8 cellular contexts compared by ENCODE assay signal in the genomic region with DNA sequence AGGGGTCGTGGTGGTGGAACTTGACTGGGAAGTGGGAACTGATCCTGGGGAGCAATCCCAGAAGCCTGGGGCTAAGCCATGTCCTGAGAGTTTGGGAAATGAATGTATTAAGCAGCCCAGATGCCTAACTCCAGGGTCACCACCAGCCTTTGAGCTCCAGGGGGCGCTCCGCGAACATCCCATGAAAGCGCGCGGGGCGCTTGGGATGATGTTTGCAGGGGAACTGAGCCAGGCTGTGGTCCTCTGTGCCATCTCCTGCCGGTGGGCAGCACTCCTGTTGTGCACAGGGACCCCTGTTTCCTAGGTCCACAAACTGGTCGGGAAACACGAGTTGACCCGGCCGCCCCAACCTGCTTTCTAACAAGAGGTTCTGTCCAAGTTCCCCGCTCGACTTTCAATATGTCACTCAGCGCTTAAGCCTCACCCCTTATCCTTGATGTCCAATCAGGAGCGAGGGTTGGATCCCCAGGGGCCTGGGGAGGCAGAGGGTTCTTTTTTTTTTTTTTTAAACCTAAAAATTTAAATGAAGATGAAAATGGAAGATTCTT. TPM values are rescaled to one million over a fixed set of nuclear protein-coding genes. Genes with fewer than 3 reads are reported as not detected.
DNase-seq lines count a peak whose midpoint lies in the region; ATAC-seq and TF ChIP-seq lines count a peak whose summit lies in the region.

No MANE protein-coding gene starts in this region.

- H3K4me1 Mint-ChIP-seq in activated T-helper 1 cell treated with anti-CD3 and anti-CD28 coated beads, Interleukin-12 subunit alpha, Interleukin-12 subunit beta, Interleukin-2, Interleukin-4 antibody, amounts not matched to agents 30 ng/mL and 10 ng/mL and 1 ng/mL, durations not matched to agents 14 hours and 24 hours and 36 hours (ENCODE audit: low read depth): peaks cover 5% of the 10 kb centered on the region
- H3K4me1 Mint-ChIP-seq in naive thymus-derived CD8-positive, alpha-beta T cell: peaks cover 0 to 7% (median 4%) of the 10 kb centered on the region in 4 donors

- in situ Hi-C loops in KBM-7 (cut with MboI; ENCODE audit: low pct_unique_long_range_greater_than_20kb, low sequenced_read_pairs): no loop called here

- H3K36me3 ChIP-seq in Peyer's patch: no peaks in the 10 kb centered on the region

- CTCF ChIA-PET in AG04450 (lab: Charles Lee): interaction anchor here (0.7 to 11.7 kb wide), 30 partner anchors 8 to 372 kb away, joined by 3 to 226 read pairs (median 7); a partner anchor contains a TSS

- intact Hi-C loops in activated T-helper 1 cell treated with anti-CD3 and anti-CD28 coated beads, Interleukin-12 subunit alpha, Interleukin-12 subunit beta, Interleukin-2, Interleukin-4 antibody, amounts not matched to agents 30 ng/mL and 10 ng/mL and 1 ng/mL, durations not matched to agents 14 hours and 24 hours and 36 hours (cut with micrococcal nuclease): loop anchor here (1.0 to 2.0 kb wide), 6 partner anchors 31 to 429 kb away; no protein-coding TSS in a partner anchor

- H3K27ac ChIP-seq in AG04450 (ENCODE audit: low read depth, low read length) (no peak overlapping the region), Peyer's patch (no peak overlapping the region)

- POLR2A ChIA-PET in AG04450 (lab: Yijun Ruan, JAX): interaction anchor here (0.8 kb wide), 1 partner anchor 41 kb away, joined by 4 read pairs; a partner anchor contains a TSS
- POLR2A ChIA-PET in naive thymus-derived CD8-positive, alpha-beta T cell (lab: Charles Lee): interaction anchor here (1.0 to 2.0 kb wide), 4 partner anchors 40 to 178 kb away, joined by 4 to 8 read pairs (median 5); a partner anchor contains a TSS

- peak; percentile 97 for ATAC-seq in naive thymus-derived CD8-positive, alpha-beta T cell

- H3K27me3 ChIP-seq in AG04450 (ENCODE audit: control insufficient read depth, insufficient read depth, low read length) (peaks cover 3% of the 10 kb centered on the region), Peyer's patch (no peaks in the 10 kb centered on the region)

- TF ChIP-seq CTCF in AG04450 (IDR thresholded peaks at IDR 0.05; ENCODE audit: low read depth, low read length) (peak; percentile 97), Peyer's patch (IDR thresholded peaks at IDR 0.05) (peak; percentile 73 to 85 (median 80)), fibroblast of mammary gland (conservative IDR thresholded peaks at IDR 0.05; ENCODE audit: control insufficient read depth, insufficient read depth, low read depth, low read length) (peak; percentile 96)

- H3K27me3 Mint-ChIP-seq in activated T-helper 1 cell treated with anti-CD3 and anti-CD28 coated beads, Interleukin-12 subunit alpha, Interleukin-12 subunit beta, Interleukin-2, Interleukin-4 antibody, amounts not matched to agents 30 ng/mL and 10 ng/mL and 1 ng/mL, durations not matched to agents 14 hours and 24 hours and 36 hours (ENCODE audit: insufficient read depth): peaks cover 3% of the 10 kb centered on the region
- peaks cover 0 to 16% (median 2%) of the 10 kb centered on the region in 5 donors for H3K27me3 Mint-ChIP-seq in naive thymus-derived CD8-positive, alpha-beta T cell

- DNase-seq in AG04450 (ENCODE audit: low read depth, low spot score): peak; percentile 30
- peak; percentile 58 for DNase-seq in GM19238 (ENCODE audit: insufficient read length, low spot score)
- DNase-seq in KBM-7: peak; percentile 71
- DNase-seq in Peyer's patch: peak; percentile 73 to 89 (median 84)
- DNase-seq in activated T-helper 1 cell treated with anti-CD3 and anti-CD28 coated beads, Interleukin-12 subunit alpha, Interleukin-12 subunit beta, Interleukin-2, Interleukin-4 antibody, amounts not matched to agents 30 ng/mL and 10 ng/mL and 1 ng/mL, durations not matched to agents 14 hours and 24 hours and 36 hours (ENCODE audit: low spot score): peak; percentile 61
- DNase-seq in fibroblast of mammary gland (ENCODE audit: low read depth): peak; percentile 80
- DNase-seq in naive thymus-derived CD8-positive, alpha-beta T cell: peak; percentile 51 to 84 (median 70)
- peak; percentile 49 to 54 for DNase-seq in stimulated activated CD8-positive, alpha-beta memory T cell treated with anti-CD3 and anti-CD28 coated beads, Interleukin-7, amount 100 ng/mL, for 4 hours (ENCODE audit: low read depth in 2 of 2)

- H3K36me3 Mint-ChIP-seq in activated T-helper 1 cell treated with anti-CD3 and anti-CD28 coated beads, Interleukin-12 subunit alpha, Interleukin-12 subunit beta, Interleukin-2, Interleukin-4 antibody, amounts not matched to agents 30 ng/mL and 10 ng/mL and 1 ng/mL, durations not matched to agents 14 hours and 24 hours and 36 hours (ENCODE audit: low read depth): no peaks in the 10 kb centered on the region
- H3K36me3 Mint-ChIP-seq in naive thymus-derived CD8-positive, alpha-beta T cell: peaks cover 0 to 8% (median under 1%) of the 10 kb centered on the region in 3 donors

- H3K9me3 Mint-ChIP-seq in activated T-helper 1 cell treated with anti-CD3 and anti-CD28 coated beads, Interleukin-12 subunit alpha, Interleukin-12 subunit beta, Interleukin-2, Interleukin-4 antibody, amounts not matched to agents 30 ng/mL and 10 ng/mL and 1 ng/mL, durations not matched to agents 14 hours and 24 hours and 36 hours: peaks cover 8% of the 10 kb centered on the region
- H3K9me3 Mint-ChIP-seq in naive thymus-derived CD8-positive, alpha-beta T cell: peaks cover 0 to 12% (median 7%) of the 10 kb centered on the region in 9 donors

- H3K27ac Mint-ChIP-seq in activated T-helper 1 cell treated with anti-CD3 and anti-CD28 coated beads, Interleukin-12 subunit alpha, Interleukin-12 subunit beta, Interleukin-2, Interleukin-4 antibody, amounts not matched to agents 30 ng/mL and 10 ng/mL and 1 ng/mL, durations not matched to agents 14 hours and 24 hours and 36 hours: no peak overlapping the region
- H3K27ac Mint-ChIP-seq in naive thymus-derived CD8-positive, alpha-beta T cell: peak overlapping the region in 2 of 10 donors; percentile 58 to 74

- no peak for TF ChIP-seq POLR2A in Peyer's patch (IDR thresholded peaks at IDR 0.05)

- H3K4me3 ChIP-seq in AG04450 (ENCODE audit: low read depth, low read length) (peak overlapping the region; percentile 69), Peyer's patch (peak overlapping the region; percentile 23 to 54 (median 45)), fibroblast of mammary gland (ENCODE audit: control insufficient read depth, low read depth, low read length) (peak overlapping the region; percentile 54)

- H3K4me1 ChIP-seq in Peyer's patch: no peaks in the 10 kb centered on the region

- H3K9me3 ChIP-seq in AG04450 (ENCODE audit: control insufficient read depth, insufficient read depth, low read length): no peaks in the 10 kb centered on the region
- peaks cover 0 to 5% (median 0%) of the 10 kb centered on the region in 4 donors for H3K9me3 ChIP-seq in Peyer's patch

- peak overlapping the region; percentile 77 for H3K4me3 Mint-ChIP-seq in activated T-helper 1 cell treated with anti-CD3 and anti-CD28 coated beads, Interleukin-12 subunit alpha, Interleukin-12 subunit beta, Interleukin-2, Interleukin-4 antibody, amounts not matched to agents 30 ng/mL and 10 ng/mL and 1 ng/mL, durations not matched to agents 14 hours and 24 hours and 36 hours
- peak overlapping the region; percentile 70 to 86 (median 78) for H3K4me3 Mint-ChIP-seq in naive thymus-derived CD8-positive, alpha-beta T cell

RNA-seq across cellular contexts. Expression of a gene that starts 14.4 kb away (rescaled TPM):
- polyA plus RNA-seq in AG04450 (2011; rRNA removed): not detected in 2 replicates
- polyA minus RNA-seq in AG04450 (2011; rRNA and poly(A)+ RNA removed): not detected in 2 replicates
- not detected for total RNA-seq in Peyer's patch
- not detected in 2 replicates for total RNA-seq in activated T-helper 1 cell treated with anti-CD3 and anti-CD28 coated beads, Interleukin-12 subunit alpha, Interleukin-12 subunit beta, Interleukin-2, Interleukin-4 antibody, amounts not matched to agents 30 ng/mL and 10 ng/mL and 1 ng/mL, durations not matched to agents 14 hours and 24 hours and 36 hours
- not detected for total RNA-seq in naive thymus-derived CD8-positive, alpha-beta T cell
- polyA plus RNA-seq in naive thymus-derived CD8-positive, alpha-beta T cell: not detected

RNA-seq across cellular contexts. Expression of a gene that starts 40.9 kb away (rescaled TPM):
- 7.2 and 9.2 TPM in 2 replicates for polyA plus RNA-seq in AG04450 (2011; rRNA removed)
- polyA minus RNA-seq in AG04450 (2011; rRNA and poly(A)+ RNA removed): 22.5 and 22.7 TPM in 2 replicates
- 10 to 100 TPM in 3 of 4 donors, 1 to 10 TPM in 1; 8.3 to 38.7 (median 17.3) TPM for total RNA-seq in Peyer's patch
- 4.2 and 5.5 TPM in 2 replicates for total RNA-seq in activated T-helper 1 cell treated with anti-CD3 and anti-CD28 coated beads, Interleukin-12 subunit alpha, Interleukin-12 subunit beta, Interleukin-2, Interleukin-4 antibody, amounts not matched to agents 30 ng/mL and 10 ng/mL and 1 ng/mL, durations not matched to agents 14 hours and 24 hours and 36 hours
- 10 to 100 TPM; 18.0 to 19.7 TPM for total RNA-seq in naive thymus-derived CD8-positive, alpha-beta T cell
- polyA plus RNA-seq in naive thymus-derived CD8-positive, alpha-beta T cell: 1 to 10 TPM; 5.2 to 6.2 (median 5.6) TPM

RNA-seq across cellular contexts. Expression of a gene that starts 53.1 kb away (rescaled TPM):
- polyA plus RNA-seq in AG04450 (2011; rRNA removed): 256 and 329 TPM in 2 replicates
- 207 and 275 TPM in 2 replicates for polyA minus RNA-seq in AG04450 (2011; rRNA and poly(A)+ RNA removed)
- 100 to 1,000 TPM in 3 of 4 donors, 10 to 100 TPM in 1; 42.4 to 206 (median 103) TPM for total RNA-seq in Peyer's patch
- 526 and 528 TPM in 2 replicates for total RNA-seq in activated T-helper 1 cell treated with anti-CD3 and anti-CD28 coated beads, Interleukin-12 subunit alpha, Interleukin-12 subunit beta, Interleukin-2, Interleukin-4 antibody, amounts not matched to agents 30 ng/mL and 10 ng/mL and 1 ng/mL, durations not matched to agents 14 hours and 24 hours and 36 hours
- total RNA-seq in naive thymus-derived CD8-positive, alpha-beta T cell: 100 to 1,000 TPM; 336 to 365 TPM
- 100 to 1,000 TPM; 231 to 246 (median 236) TPM for polyA plus RNA-seq in naive thymus-derived CD8-positive, alpha-beta T cell

RNA-seq across cellular contexts. Expression of a gene that starts 55.2 kb away (rescaled TPM):
- polyA plus RNA-seq in AG04450 (2011; rRNA removed): not detected in 2 replicates
- not detected in 2 replicates for polyA minus RNA-seq in AG04450 (2011; rRNA and poly(A)+ RNA removed)
- not detected for total RNA-seq in Peyer's patch
- total RNA-seq in activated T-helper 1 cell treated with anti-CD3 and anti-CD28 coated beads, Interleukin-12 subunit alpha, Interleukin-12 subunit beta, Interleukin-2, Interleukin-4 antibody, amounts not matched to agents 30 ng/mL and 10 ng/mL and 1 ng/mL, durations not matched to agents 14 hours and 24 hours and 36 hours: 2.3 and 2.6 TPM in 2 replicates
- total RNA-seq in naive thymus-derived CD8-positive, alpha-beta T cell: not detected
- not detected for polyA plus RNA-seq in naive thymus-derived CD8-positive, alpha-beta T cell

Comparison
In these comparisons a context has a peak if more than half of its experiments do, and no peak if none do; other contexts are left out.
1. DNase-seq: peak in every context shown above with its lines; median percentile 84 in Peyer's patch; 80 in fibroblast of mammary gland; 71 in KBM-7; 70 in naive thymus-derived CD8-positive, alpha-beta T cell; 61 in activated T-helper 1 cell treated with anti-CD3 and anti-CD28 coated beads, Interleukin-12 subunit alpha, Interleukin-12 subunit beta, Interleukin-2, Interleukin-4 antibody, amounts not matched to agents 30 ng/mL and 10 ng/mL and 1 ng/mL, durations not matched to agents 14 hours and 24 hours and 36 hours; 58 in GM19238; 52 in stimulated activated CD8-positive, alpha-beta memory T cell treated with anti-CD3 and anti-CD28 coated beads, Interleukin-7, amount 100 ng/mL, for 4 hours; 30 in AG04450.